Comparison of ENCODE assay signal across 2 cellular contexts in the genomic region with DNA sequence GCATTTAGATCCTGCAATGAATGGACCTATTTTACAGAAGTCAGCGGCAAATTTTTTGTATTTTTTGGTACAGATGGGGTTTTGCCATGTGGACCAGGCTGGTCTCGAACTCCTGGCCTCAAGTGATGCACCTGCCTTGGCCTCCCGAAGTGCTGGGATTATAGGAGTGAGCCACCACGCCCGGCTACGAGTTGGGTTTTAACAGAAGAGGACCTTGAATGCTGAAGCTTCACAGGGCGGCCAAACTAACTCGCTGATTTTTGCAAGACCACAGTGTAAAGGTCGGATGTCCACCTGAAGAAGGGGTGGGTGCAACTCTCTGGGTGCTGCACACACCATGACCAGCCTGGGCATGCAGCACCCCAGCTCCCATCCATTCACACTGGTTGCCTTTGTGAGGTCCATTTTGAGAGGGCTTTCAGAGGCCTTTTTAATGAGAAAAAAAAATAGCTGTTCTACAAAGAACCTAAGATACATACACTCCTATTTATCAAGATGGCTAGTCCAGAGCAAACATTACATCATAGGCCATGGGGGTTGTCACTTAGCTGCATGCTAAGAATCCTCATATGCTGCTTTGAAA.
A peak's percentile ranks its signal among the peaks of the same experiment; 100 is the strongest.
TF ChIP-seq lines count a peak whose summit lies in the region.

No MANE protein-coding gene starts in this region.

TF ChIP-seq in WTC11, 78 proteins besides CTCF, POLR2A, EP300 and RAD21:
- TF ChIP-seq GABPB1 (CRISPR knock-in tag; IDR thresholded peaks at IDR 0.05) (peak; percentile 47; the same call in 1 of the 2 replicates), GRHL2 (CRISPR knock-in tag; IDR thresholded peaks at IDR 0.05; ENCODE audit: insufficient replicate concordance, severe bottlenecking) (no peak)
TF ChIP-seq in WTC11: peak in this region for 1.

TF ChIP-seq in HepG2, 621 proteins besides CTCF, POLR2A, EP300 and RAD21 (continues in another document):
- TF ChIP-seq ZNF782 (CRISPR knock-in tag; IDR thresholded peaks at IDR 0.05; ENCODE audit: borderline replicate concordance), result no peak
- TF ChIP-seq RBM39 (IDR thresholded peaks at IDR 0.05; ENCODE audit: low read depth, low read length, poor library complexity, severe bottlenecking), result no peak
- TF ChIP-seq, protein P1, sequence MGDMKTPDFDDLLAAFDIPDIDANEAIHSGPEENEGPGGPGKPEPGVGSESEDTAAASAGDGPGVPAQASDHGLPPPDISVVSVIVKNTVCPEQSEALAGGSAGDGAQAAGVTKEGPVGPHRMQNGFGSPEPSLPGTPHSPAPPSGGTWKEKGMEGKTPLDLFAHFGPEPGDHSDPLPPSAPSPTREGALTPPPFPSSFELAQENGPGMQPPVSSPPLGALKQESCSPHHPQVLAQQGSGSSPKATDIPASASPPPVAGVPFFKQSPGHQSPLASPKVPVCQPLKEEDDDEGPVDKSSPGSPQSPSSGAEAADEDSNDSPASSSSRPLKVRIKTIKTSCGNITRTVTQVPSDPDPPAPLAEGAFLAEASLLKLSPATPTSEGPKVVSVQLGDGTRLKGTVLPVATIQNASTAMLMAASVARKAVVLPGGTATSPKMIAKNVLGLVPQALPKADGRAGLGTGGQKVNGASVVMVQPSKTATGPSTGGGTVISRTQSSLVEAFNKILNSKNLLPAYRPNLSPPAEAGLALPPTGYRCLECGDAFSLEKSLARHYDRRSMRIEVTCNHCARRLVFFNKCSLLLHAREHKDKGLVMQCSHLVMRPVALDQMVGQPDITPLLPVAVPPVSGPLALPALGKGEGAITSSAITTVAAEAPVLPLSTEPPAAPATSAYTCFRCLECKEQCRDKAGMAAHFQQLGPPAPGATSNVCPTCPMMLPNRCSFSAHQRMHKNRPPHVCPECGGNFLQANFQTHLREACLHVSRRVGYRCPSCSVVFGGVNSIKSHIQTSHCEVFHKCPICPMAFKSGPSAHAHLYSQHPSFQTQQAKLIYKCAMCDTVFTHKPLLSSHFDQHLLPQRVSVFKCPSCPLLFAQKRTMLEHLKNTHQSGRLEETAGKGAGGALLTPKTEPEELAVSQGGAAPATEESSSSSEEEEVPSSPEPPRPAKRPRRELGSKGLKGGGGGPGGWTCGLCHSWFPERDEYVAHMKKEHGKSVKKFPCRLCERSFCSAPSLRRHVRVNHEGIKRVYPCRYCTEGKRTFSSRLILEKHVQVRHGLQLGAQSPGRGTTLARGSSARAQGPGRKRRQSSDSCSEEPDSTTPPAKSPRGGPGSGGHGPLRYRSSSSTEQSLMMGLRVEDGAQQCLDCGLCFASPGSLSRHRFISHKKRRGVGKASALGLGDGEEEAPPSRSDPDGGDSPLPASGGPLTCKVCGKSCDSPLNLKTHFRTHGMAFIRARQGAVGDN (CRISPR knock-in tag; IDR thresholded peaks at IDR 0.05), result peak; percentile 61
- no peak for TF ChIP-seq NAIF1 (CRISPR knock-in tag; IDR thresholded peaks at IDR 0.05; ENCODE audit: borderline replicate concordance)
- TF ChIP-seq, protein P2, sequence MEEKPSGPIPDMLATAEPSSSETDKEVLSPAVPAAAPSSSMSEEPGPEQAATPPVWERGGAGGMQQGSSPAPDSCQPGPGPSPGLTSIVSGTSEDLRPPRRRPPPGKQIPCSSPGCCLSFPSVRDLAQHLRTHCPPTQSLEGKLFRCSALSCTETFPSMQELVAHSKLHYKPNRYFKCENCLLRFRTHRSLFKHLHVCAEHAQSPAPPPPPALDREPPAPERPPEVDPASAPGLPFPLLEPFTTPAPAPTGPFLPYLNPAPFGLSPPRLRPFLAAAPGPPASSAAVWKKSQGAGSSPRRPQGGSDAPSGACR (CRISPR knock-in tag; IDR thresholded peaks at IDR 0.05), result no peak
- TF ChIP-seq, protein P3, sequence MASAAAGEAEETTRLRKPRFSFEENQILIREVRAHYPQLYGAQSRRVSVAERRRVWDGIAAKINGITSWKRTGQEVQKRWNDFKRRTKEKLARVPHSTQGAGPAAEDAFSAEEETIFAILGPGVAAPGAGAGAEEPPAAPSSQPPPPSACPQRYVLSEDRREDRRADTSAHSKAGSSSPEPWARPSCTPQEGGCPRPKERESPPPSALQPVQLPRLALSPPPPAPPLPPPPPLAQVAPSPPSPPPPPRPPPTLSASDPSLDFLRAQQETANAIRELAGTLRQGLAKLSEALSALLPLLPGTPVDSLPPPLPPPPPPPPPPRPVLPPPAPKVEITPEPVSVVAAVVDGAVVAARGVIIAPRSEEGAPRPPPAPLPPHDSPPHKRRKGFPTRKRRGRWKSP (CRISPR knock-in tag; IDR thresholded peaks at IDR 0.05), result no peak
- no peak for TF ChIP-seq NCOA1 (CRISPR knock-in tag; IDR thresholded peaks at IDR 0.05)
- no peak for TF ChIP-seq ZNF567 (CRISPR knock-in tag; IDR thresholded peaks at IDR 0.05; ENCODE audit: borderline replicate concordance)
- TF ChIP-seq, protein P4, sequence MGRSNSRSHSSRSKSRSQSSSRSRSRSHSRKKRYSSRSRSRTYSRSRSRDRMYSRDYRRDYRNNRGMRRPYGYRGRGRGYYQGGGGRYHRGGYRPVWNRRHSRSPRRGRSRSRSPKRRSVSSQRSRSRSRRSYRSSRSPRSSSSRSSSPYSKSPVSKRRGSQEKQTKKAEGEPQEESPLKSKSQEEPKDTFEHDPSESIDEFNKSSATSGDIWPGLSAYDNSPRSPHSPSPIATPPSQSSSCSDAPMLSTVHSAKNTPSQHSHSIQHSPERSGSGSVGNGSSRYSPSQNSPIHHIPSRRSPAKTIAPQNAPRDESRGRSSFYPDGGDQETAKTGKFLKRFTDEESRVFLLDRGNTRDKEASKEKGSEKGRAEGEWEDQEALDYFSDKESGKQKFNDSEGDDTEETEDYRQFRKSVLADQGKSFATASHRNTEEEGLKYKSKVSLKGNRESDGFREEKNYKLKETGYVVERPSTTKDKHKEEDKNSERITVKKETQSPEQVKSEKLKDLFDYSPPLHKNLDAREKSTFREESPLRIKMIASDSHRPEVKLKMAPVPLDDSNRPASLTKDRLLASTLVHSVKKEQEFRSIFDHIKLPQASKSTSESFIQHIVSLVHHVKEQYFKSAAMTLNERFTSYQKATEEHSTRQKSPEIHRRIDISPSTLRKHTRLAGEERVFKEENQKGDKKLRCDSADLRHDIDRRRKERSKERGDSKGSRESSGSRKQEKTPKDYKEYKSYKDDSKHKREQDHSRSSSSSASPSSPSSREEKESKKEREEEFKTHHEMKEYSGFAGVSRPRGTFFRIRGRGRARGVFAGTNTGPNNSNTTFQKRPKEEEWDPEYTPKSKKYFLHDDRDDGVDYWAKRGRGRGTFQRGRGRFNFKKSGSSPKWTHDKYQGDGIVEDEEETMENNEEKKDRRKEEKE (IDR thresholded peaks at IDR 0.05), result no peak
- TF ChIP-seq FOXA3 (CRISPR knock-in tag; IDR thresholded peaks at IDR 0.05), result no peak
- TF ChIP-seq ZNF562 (CRISPR knock-in tag; IDR thresholded peaks at IDR 0.05; ENCODE audit: borderline replicate concordance), result no peak
- TF ChIP-seq, protein P5, sequence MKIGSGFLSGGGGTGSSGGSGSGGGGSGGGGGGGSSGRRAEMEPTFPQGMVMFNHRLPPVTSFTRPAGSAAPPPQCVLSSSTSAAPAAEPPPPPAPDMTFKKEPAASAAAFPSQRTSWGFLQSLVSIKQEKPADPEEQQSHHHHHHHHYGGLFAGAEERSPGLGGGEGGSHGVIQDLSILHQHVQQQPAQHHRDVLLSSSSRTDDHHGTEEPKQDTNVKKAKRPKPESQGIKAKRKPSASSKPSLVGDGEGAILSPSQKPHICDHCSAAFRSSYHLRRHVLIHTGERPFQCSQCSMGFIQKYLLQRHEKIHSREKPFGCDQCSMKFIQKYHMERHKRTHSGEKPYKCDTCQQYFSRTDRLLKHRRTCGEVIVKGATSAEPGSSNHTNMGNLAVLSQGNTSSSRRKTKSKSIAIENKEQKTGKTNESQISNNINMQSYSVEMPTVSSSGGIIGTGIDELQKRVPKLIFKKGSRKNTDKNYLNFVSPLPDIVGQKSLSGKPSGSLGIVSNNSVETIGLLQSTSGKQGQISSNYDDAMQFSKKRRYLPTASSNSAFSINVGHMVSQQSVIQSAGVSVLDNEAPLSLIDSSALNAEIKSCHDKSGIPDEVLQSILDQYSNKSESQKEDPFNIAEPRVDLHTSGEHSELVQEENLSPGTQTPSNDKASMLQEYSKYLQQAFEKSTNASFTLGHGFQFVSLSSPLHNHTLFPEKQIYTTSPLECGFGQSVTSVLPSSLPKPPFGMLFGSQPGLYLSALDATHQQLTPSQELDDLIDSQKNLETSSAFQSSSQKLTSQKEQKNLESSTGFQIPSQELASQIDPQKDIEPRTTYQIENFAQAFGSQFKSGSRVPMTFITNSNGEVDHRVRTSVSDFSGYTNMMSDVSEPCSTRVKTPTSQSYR (CRISPR knock-in tag; IDR thresholded peaks at IDR 0.05; ENCODE audit: borderline replicate concordance), result peak; percentile 67; the same call in 1 of the 2 replicates
- no peak; the same call in 1 of the 2 replicates for TF ChIP-seq MIER2 (CRISPR knock-in tag; IDR thresholded peaks at IDR 0.05)
- TF ChIP-seq CHD4 (IDR thresholded peaks at IDR 0.05; ENCODE audit: borderline replicate concordance, low read length), result peak; percentile 94; the same call in 1 of the 2 replicates
- TF ChIP-seq ZFP36L2 (CRISPR knock-in tag; IDR thresholded peaks at IDR 0.05), result no peak
- TF ChIP-seq SKI (IDR thresholded peaks at IDR 0.05; ENCODE audit: partially characterized antibody), result no peak
- no peak for TF ChIP-seq CHCHD3 (CRISPR knock-in tag; IDR thresholded peaks at IDR 0.05)
- TF ChIP-seq SMARCC2 (IDR thresholded peaks at IDR 0.05), result no peak
- TF ChIP-seq, protein P6, sequence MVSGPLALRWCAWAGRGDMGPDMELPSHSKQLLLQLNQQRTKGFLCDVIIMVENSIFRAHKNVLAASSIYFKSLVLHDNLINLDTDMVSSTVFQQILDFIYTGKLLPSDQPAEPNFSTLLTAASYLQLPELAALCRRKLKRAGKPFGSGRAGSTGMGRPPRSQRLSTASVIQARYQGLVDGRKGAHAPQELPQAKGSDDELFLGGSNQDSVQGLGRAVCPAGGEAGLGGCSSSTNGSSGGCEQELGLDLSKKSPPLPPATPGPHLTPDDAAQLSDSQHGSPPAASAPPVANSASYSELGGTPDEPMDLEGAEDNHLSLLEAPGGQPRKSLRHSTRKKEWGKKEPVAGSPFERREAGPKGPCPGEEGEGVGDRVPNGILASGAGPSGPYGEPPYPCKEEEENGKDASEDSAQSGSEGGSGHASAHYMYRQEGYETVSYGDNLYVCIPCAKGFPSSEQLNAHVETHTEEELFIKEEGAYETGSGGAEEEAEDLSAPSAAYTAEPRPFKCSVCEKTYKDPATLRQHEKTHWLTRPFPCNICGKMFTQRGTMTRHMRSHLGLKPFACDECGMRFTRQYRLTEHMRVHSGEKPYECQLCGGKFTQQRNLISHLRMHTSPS (CRISPR knock-in tag; IDR thresholded peaks at IDR 0.05; ENCODE audit: low read depth), result no peak
- TF ChIP-seq, protein P7, sequence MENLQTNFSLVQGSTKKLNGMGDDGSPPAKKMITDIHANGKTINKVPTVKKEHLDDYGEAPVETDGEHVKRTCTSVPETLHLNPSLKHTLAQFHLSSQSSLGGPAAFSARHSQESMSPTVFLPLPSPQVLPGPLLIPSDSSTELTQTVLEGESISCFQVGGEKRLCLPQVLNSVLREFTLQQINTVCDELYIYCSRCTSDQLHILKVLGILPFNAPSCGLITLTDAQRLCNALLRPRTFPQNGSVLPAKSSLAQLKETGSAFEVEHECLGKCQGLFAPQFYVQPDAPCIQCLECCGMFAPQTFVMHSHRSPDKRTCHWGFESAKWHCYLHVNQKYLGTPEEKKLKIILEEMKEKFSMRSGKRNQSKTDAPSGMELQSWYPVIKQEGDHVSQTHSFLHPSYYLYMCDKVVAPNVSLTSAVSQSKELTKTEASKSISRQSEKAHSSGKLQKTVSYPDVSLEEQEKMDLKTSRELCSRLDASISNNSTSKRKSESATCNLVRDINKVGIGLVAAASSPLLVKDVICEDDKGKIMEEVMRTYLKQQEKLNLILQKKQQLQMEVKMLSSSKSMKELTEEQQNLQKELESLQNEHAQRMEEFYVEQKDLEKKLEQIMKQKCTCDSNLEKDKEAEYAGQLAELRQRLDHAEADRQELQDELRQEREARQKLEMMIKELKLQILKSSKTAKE (CRISPR knock-in tag; IDR thresholded peaks at IDR 0.05; ENCODE audit: borderline replicate concordance), result no peak
- TF ChIP-seq NR2F2 (IDR thresholded peaks at IDR 0.05; ENCODE audit: borderline replicate concordance, low read depth), result no peak
- TF ChIP-seq POLR2G (IDR thresholded peaks at IDR 0.05; ENCODE audit: low read depth, low read length), result no peak
- TF ChIP-seq ZMYM4 (CRISPR knock-in tag; IDR thresholded peaks at IDR 0.05), result peak; percentile 63
- TF ChIP-seq, protein P8, sequence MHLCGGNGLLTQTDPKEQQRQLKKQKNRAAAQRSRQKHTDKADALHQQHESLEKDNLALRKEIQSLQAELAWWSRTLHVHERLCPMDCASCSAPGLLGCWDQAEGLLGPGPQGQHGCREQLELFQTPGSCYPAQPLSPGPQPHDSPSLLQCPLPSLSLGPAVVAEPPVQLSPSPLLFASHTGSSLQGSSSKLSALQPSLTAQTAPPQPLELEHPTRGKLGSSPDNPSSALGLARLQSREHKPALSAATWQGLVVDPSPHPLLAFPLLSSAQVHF (CRISPR knock-in tag; IDR thresholded peaks at IDR 0.05), result no peak
- TF ChIP-seq KLF15 (CRISPR knock-in tag; IDR thresholded peaks at IDR 0.05; ENCODE audit: borderline replicate concordance), result no peak
- no peak for TF ChIP-seq NCOA5 (CRISPR knock-in tag; IDR thresholded peaks at IDR 0.05)
- no peak for TF ChIP-seq PPARG (CRISPR knock-in tag; conservative IDR thresholded peaks at IDR 0.05)
- no peak for TF ChIP-seq ZZZ3 (CRISPR knock-in tag; IDR thresholded peaks at IDR 0.05; ENCODE audit: borderline replicate concordance)
- no peak for TF ChIP-seq ZNF557 (CRISPR knock-in tag; IDR thresholded peaks at IDR 0.05)
- TF ChIP-seq THYN1 (CRISPR knock-in tag; IDR thresholded peaks at IDR 0.05; ENCODE audit: borderline replicate concordance, low read depth), result no peak
- TF ChIP-seq ZNF124 (CRISPR knock-in tag; IDR thresholded peaks at IDR 0.05), result no peak
- no peak for TF ChIP-seq ZNF547 (CRISPR knock-in tag; IDR thresholded peaks at IDR 0.05)
